8 cellular contexts compared by ENCODE assay signal in genomic region chr20:36463212-36464061, GRCh38.
A peak's percentile ranks its signal among the peaks of the same experiment; 100 is the strongest.
DNase-seq lines count a peak whose midpoint lies in the region; ATAC-seq and TF ChIP-seq lines count a peak whose summit lies in the region.

No MANE protein-coding gene starts in this region.

- peak overlapping the region; percentile 93 for H3K27ac Mint-ChIP-seq in neural crest cell (ENCODE audit: unreplicated experiment)

- H3K27ac ChIP-seq in BLaER1 treated with 17β-estradiol and CSF1 and Interleukin-3, amounts not matched to agents 10 nM and 100 nM: peak overlapping the region in 10 of 11 experiments; percentile 85 to 94 (median 90); a peak in 20 of 22 replicates
- no peak overlapping the region for H3K27ac ChIP-seq in ectodermal cell (ENCODE audit: insufficient read depth, low read depth, low read length, poor library complexity, severe bottlenecking)

- peak overlapping the region; percentile 98 for H3K4me3 Mint-ChIP-seq in neural crest cell

- peaks cover 62 to 68% (median 65%) of the 10 kb centered on the region in 10 experiments for H3K4me1 ChIP-seq in BLaER1 treated with 17β-estradiol and CSF1 and Interleukin-3, amounts not matched to agents 10 nM and 100 nM
- peaks cover 28% of the 10 kb centered on the region for H3K4me1 ChIP-seq in ectodermal cell (ENCODE audit: control insufficient read depth, insufficient read depth, low read length)

- H3K36me3 Mint-ChIP-seq in neural crest cell (ENCODE audit: low read depth): no peaks in the 10 kb centered on the region

- H3K4me2 ChIP-seq in BLaER1 treated with 17β-estradiol and CSF1 and Interleukin-3, amounts not matched to agents 10 nM and 100 nM: peak overlapping the region; percentile 95 to 100 (median 99)

- H3K27me3 Mint-ChIP-seq in neural crest cell (ENCODE audit: low read depth): no peaks in the 10 kb centered on the region

- DNase-seq in NCI-H146 (lab: John Stamatoyannopoulos, UW): peak; percentile 37
- DNase-seq in neural crest cell (ENCODE audit: low read depth, low spot score): no peak
- DNase-seq in SHP77 (lab: John Stamatoyannopoulos, UW): no peak
- no peak for DNase-seq in GF-D8 (lab: John Stamatoyannopoulos, UW)
- DNase-seq in NK-92 (lab: John Stamatoyannopoulos, UW; ENCODE audit: unreplicated experiment): no peak

- H3K4me3 ChIP-seq in BLaER1 treated with 17β-estradiol and CSF1 and Interleukin-3, amounts not matched to agents 10 nM and 100 nM: peak overlapping the region; percentile 78 to 97 (median 94)
- peak overlapping the region; percentile 56 for H3K4me3 ChIP-seq in ectodermal cell (ENCODE audit: insufficient read depth, low read depth, low read length)

- peaks cover 60% of the 10 kb centered on the region for H3K4me1 Mint-ChIP-seq in neural crest cell

- TF ChIP-seq CTCF in neural crest cell (conservative IDR thresholded peaks at IDR 0.05): no peak

- WGBS in ectodermal cell, 2 experiments: 78 to 80% methylated on average over 10 of the region's 10 CpGs

- ATAC-seq in HG03521 (IDR thresholded peaks at IDR 0.05; ENCODE audit: unreplicated experiment): no peak

- peaks cover 52 to 61% (median 60%) of the 10 kb centered on the region in 11 experiments for H4K20me1 ChIP-seq in BLaER1 treated with 17β-estradiol and CSF1 and Interleukin-3, amounts not matched to agents 10 nM and 100 nM

- peaks cover 0 to 13% (median 5%) of the 10 kb centered on the region in 11 experiments; a peak in 6 of 22 replicates for H3K36me3 ChIP-seq in BLaER1 treated with 17β-estradiol and CSF1 and Interleukin-3, amounts not matched to agents 10 nM and 100 nM
- no peaks in the 10 kb centered on the region for H3K36me3 ChIP-seq in ectodermal cell (ENCODE audit: control insufficient read depth, insufficient read depth, low read length)

- no peaks in the 10 kb centered on the region for H3K9me3 Mint-ChIP-seq in neural crest cell

- H3K9me3 ChIP-seq in BLaER1 treated with 17β-estradiol and CSF1 and Interleukin-3, amounts not matched to agents 10 nM and 100 nM (replicated peaks in 1 of 11): no peaks in the 10 kb centered on the region
- no peaks in the 10 kb centered on the region for H3K9me3 ChIP-seq in ectodermal cell (ENCODE audit: control insufficient read depth, low read length)

- peak overlapping the region; percentile 86 to 96 (median 92) for H3K9ac ChIP-seq in BLaER1 treated with 17β-estradiol and CSF1 and Interleukin-3, amounts not matched to agents 10 nM and 100 nM

- no peaks in the 10 kb centered on the region for H3K27me3 ChIP-seq in BLaER1 treated with 17β-estradiol and CSF1 and Interleukin-3, amounts not matched to agents 10 nM and 100 nM
- H3K27me3 ChIP-seq in ectodermal cell (ENCODE audit: control insufficient read depth, insufficient read depth, low read length, poor library complexity, severe bottlenecking): no peaks in the 10 kb centered on the region
